Comparison of ENCODE assay signal across 27 cellular contexts in the genomic region with DNA sequence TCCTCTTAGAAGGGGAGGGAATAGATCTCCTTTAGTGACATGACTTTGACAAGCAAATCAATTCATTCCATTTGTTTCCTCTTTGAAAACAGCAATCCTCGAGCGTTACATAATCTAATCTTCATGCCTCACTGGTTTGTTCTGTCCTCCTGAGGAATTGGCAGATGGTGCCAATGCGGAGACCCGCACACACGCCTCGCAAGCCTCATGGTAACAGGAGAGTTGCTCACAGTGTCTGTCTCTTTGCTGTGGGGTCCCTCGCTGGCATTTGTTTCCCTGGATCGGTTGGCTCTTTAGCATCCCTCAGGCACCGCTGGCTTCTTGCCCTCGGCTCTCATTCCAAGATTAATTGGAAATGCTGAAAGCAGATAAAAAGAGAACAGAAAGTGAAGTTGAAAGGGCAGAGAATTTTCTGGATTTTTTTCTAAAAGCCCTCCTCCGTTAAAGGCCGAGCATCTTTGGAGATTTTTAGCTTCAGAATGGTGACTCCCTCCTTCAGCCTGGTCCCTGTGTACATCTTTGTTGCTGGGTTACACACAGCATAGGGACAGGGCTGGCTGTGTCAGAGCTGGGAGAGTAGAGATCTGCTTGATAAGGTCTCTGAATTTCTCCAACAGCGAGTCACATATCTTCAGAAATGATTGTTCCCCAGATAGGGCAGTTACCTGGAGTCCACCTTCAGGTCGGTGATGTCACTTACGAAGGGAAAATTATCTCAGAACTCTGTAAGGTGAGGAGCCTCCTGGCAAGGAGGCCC. TPM values are rescaled to one million over a fixed set of nuclear protein-coding genes. Genes with fewer than 3 reads are reported as not detected.
DNase-seq lines count a peak whose midpoint lies in the region; ATAC-seq and TF ChIP-seq lines count a peak whose summit lies in the region.
"Had no signal": no experiment of that assay in that cellular context is flagged by ENCODE, and none has a peak within 500 bp of the region (broad histone marks: within the 10 kb centered on the region; RNA-seq: fewer than 3 reads in every experiment).

No MANE protein-coding gene starts in this region.

- in situ Hi-C loops in GM23248 (cut with MboI), result no loop called here

- H3K9me2 ChIP-seq in GM23248 (ENCODE audit: insufficient read depth), result no peaks in the 10 kb centered on the region
- H3K9me2 ChIP-seq in SK-N-SH, result no peaks in the 10 kb centered on the region

- H3K4me1 ChIP-seq in GM23248 (ENCODE audit: insufficient read depth), result no peaks in the 10 kb centered on the region
- peaks cover 0 to 11% of the 10 kb centered on the region in 2 experiments; a peak in 1 of 4 replicates for H3K4me1 ChIP-seq in SK-N-SH (ENCODE audit: control insufficient read depth in 1 of 2, insufficient read depth in 2 of 2, low read depth in 1 of 2, low read length in 1 of 2)
- no peaks in the 10 kb centered on the region for H3K4me1 ChIP-seq in trophoblast cell (ENCODE audit: control insufficient read depth in 1 of 2, insufficient read depth in 2 of 2, low read length in 2 of 2)
- H3K4me1 ChIP-seq: sigmoid colon, upper lobe of left lung had no signal

- TF ChIP-seq EP300 in SK-N-SH (IDR thresholded peaks at IDR 0.05; ENCODE audit: borderline replicate concordance in 1 of 2, low read depth in 1 of 2, low read length in 1 of 2), result no peak

- H3K27me3 ChIP-seq in GM23248 (replicated peaks; ENCODE audit: insufficient read depth), result peaks cover 25% of the 10 kb centered on the region; the same call in 1 of the 2 replicates
- no peaks in the 10 kb centered on the region for H3K27me3 ChIP-seq in SK-N-SH (ENCODE audit: insufficient read depth)
- H3K27me3 ChIP-seq in trophoblast cell (ENCODE audit: insufficient read depth, low read length), result no peaks in the 10 kb centered on the region
- H3K27me3 ChIP-seq: brain microvascular endothelial cell, ovary, upper lobe of left lung had no signal

- H2AK5ac ChIP-seq in trophoblast cell (ENCODE audit: low read length), result no peak overlapping the region

- H4K91ac ChIP-seq in trophoblast cell (ENCODE audit: low read depth, low read length), result no peak overlapping the region

- DNase-seq in GM23248 (peak; percentile 17), SK-N-SH (peak; percentile 61), cerebellum (ENCODE audit: low spot score) (peak; percentile 82), trophoblast cell (peak; percentile 80 to 94), SHP77 treated with DMSO at 0.1 percent for 48 hours (lab: John Stamatoyannopoulos, UW) (no peak), NCI-H1417 (lab: John Stamatoyannopoulos, UW) (no peak), glomerular visceral epithelial cell (ENCODE audit: extremely low spot score) (no peak)
- DNase-seq: activated CD4-positive, alpha-beta T cell treated with anti-CD3 and anti-CD28 coated beads, Interleukin-2, amount 10 ng/mL, durations not matched to agents 7 days and 5 days; activated naive CD8-positive, alpha-beta T cell treated with anti-CD3 and anti-CD28 coated beads for 36 hours; brain microvascular endothelial cell; Calu3; cortex of kidney; IMR-90; left cardiac atrium; MM.1S; NCI-H146; NCI-H2227 treated with DMSO at 0.1 percent for 48 hours; NK-92 treated with Interleukin-12 subunit alpha and Interleukin-12 subunit beta, amount 100 ng/mL, for 24 hours; ovary; sigmoid colon; stimulated activated CD4-positive, alpha-beta T cell treated with anti-CD3 and anti-CD28 coated beads, Interleukin-15, amount 100 ng/mL, for 24 hours; stimulated activated CD8-positive, alpha-beta memory T cell treated with anti-CD3 and anti-CD28 coated beads, Interleukin-4, amount 100 ng/mL, for 48 hours; T-helper 2 cell; upper lobe of left lung had no signal

- H3K4me2 ChIP-seq in GM23248 (ENCODE audit: unreplicated experiment) (no peak overlapping the region), SK-N-SH (no peak overlapping the region), trophoblast cell (ENCODE audit: low read length) (no peak overlapping the region)

- no peaks in the 10 kb centered on the region for H3K36me3 ChIP-seq in GM23248 (ENCODE audit: low read depth)
- no peaks in the 10 kb centered on the region for H3K36me3 ChIP-seq in SK-N-SH (replicated peaks in 1 of 2; ENCODE audit: control insufficient read depth in 1 of 2, insufficient read depth in 2 of 2, low read length in 1 of 2)
- H3K36me3 ChIP-seq in trophoblast cell (ENCODE audit: control insufficient read depth in 1 of 2, insufficient read depth in 2 of 2, low read length in 2 of 2), result no peaks in the 10 kb centered on the region
- H3K36me3 ChIP-seq: brain microvascular endothelial cell, ovary, sigmoid colon, upper lobe of left lung had no signal

- no peak overlapping the region for H3K9ac ChIP-seq in GM23248
- no peak overlapping the region for H3K9ac ChIP-seq in SK-N-SH
- H3K9ac ChIP-seq in trophoblast cell (ENCODE audit: low read length), result no peak overlapping the region

- no peak overlapping the region for H2BK12ac ChIP-seq in trophoblast cell (ENCODE audit: low read length)

- H4K20me1 ChIP-seq in GM23248 (ENCODE audit: insufficient read depth) (no peaks in the 10 kb centered on the region), SK-N-SH (ENCODE audit: insufficient read depth) (no peaks in the 10 kb centered on the region)

- 31 to 35% methylated on average over 15 of the region's 15 CpGs for WGBS in GM23248 (ENCODE audit: low coverage in 1 of 2, low lambda C conversion rate in 2 of 2, missing lambda C conversion rate in 2 of 2), 2 experiments
- 39% methylated on average over 15 of the region's 15 CpGs for WGBS in SK-N-SH (ENCODE audit: low lambda C conversion rate)
- no CpG with 5 or more reads among the region's 15 CpGs for WGBS in trophoblast cell (ENCODE audit: extremely low coverage, insufficient coverage, insufficient read length)

- H4K12ac ChIP-seq in trophoblast cell (ENCODE audit: low read depth, low read length), result no peak overlapping the region

- H2BK5ac ChIP-seq in trophoblast cell (ENCODE audit: low read depth, low read length, poor library complexity), result no peak overlapping the region

- no peak overlapping the region for H3K18ac ChIP-seq in trophoblast cell (ENCODE audit: low read length)

- TF ChIP-seq CTCF in SK-N-SH (IDR thresholded peaks at IDR 0.05), result no peak

- no peak for ATAC-seq in GM19397 (IDR thresholded peaks at IDR 0.05; ENCODE audit: unreplicated experiment)
- ATAC-seq: left cardiac atrium; natural killer cell treated with Interleukin-12 subunit alpha and Interleukin-12 subunit beta and Interleukin-15 and Interleukin-18, amount 100 ng/mL, for 72 hours had no signal

- no peak overlapping the region for H3K14ac ChIP-seq in trophoblast cell (ENCODE audit: low read length)

- no peak for TF ChIP-seq RAD21 in SK-N-SH (IDR thresholded peaks at IDR 0.05; ENCODE audit: low read length)

- H3K79me2 ChIP-seq in GM23248 (ENCODE audit: insufficient read depth) (no peaks in the 10 kb centered on the region), SK-N-SH (ENCODE audit: insufficient read depth) (no peaks in the 10 kb centered on the region), trophoblast cell (ENCODE audit: control insufficient read depth, insufficient read depth, low read length, poor library complexity) (no peaks in the 10 kb centered on the region)

- H3K79me1 ChIP-seq in trophoblast cell (ENCODE audit: low read length), result no peaks in the 10 kb centered on the region

- H3F3A ChIP-seq in GM23248 (ENCODE audit: insufficient read depth) (no peaks in the 10 kb centered on the region), SK-N-SH (replicated peaks; ENCODE audit: insufficient read depth) (no peaks in the 10 kb centered on the region)

- no peak overlapping the region for H3K23ac ChIP-seq in trophoblast cell (ENCODE audit: low read length)

- no peak overlapping the region for H2BK120ac ChIP-seq in trophoblast cell (ENCODE audit: insufficient read depth, low read length, poor library complexity)

- CTCF ChIA-PET in SK-N-SH (lab: Yijun Ruan, JAX), result interaction anchor here (0.8 to 12.3 kb wide), 6 partner anchors 10 to 341 kb away, joined by 3 to 94 read pairs (median 4); a partner anchor contains a TSS

- H3K4me3 ChIP-seq in GM23248, result no peak overlapping the region
- no peak overlapping the region for H3K4me3 ChIP-seq in SK-N-SH (ENCODE audit: low read depth in 2 of 2, low read length in 1 of 2)
- H3K4me3 ChIP-seq in trophoblast cell (ENCODE audit: low read depth, low read length), result no peak overlapping the region
- H3K4me3 ChIP-seq: ovary, sigmoid colon, upper lobe of left lung had no signal

- no peaks in the 10 kb centered on the region for H3K9me3 ChIP-seq in GM23248 (ENCODE audit: low read depth)
- no peaks in the 10 kb centered on the region for H3K9me3 ChIP-seq in SK-N-SH
- H3K9me3 ChIP-seq in trophoblast cell (ENCODE audit: insufficient read depth, low read depth, low read length), result peaks cover 2% of the 10 kb centered on the region
- H3K9me3 ChIP-seq: ovary, sigmoid colon, upper lobe of left lung had no signal

- H3K4ac ChIP-seq in trophoblast cell (ENCODE audit: low read depth, low read length), result no peak overlapping the region

- H3K27ac ChIP-seq in GM23248 (no peak overlapping the region), SK-N-SH (ENCODE audit: low read depth in 2 of 2, low read length in 1 of 2) (no peak overlapping the region), trophoblast cell (ENCODE audit: low read depth, low read length) (no peak overlapping the region)
- H3K27ac ChIP-seq: brain microvascular endothelial cell, C4-2B, ovary, sigmoid colon, upper lobe of left lung had no signal

- H2AFZ ChIP-seq in GM23248 (no peak overlapping the region), SK-N-SH (ENCODE audit: low read depth) (no peak overlapping the region), trophoblast cell (ENCODE audit: insufficient read depth, low read length, poor library complexity) (no peak overlapping the region)

- POLR2A ChIA-PET in SK-N-SH (lab: Yijun Ruan, JAX), result no interaction called here

- no peak overlapping the region for H4K8ac ChIP-seq in trophoblast cell (ENCODE audit: low read depth, low read length)

RNA-seq across cellular contexts. Expression of a gene that starts 10.1 kb away (rescaled TPM):
- total RNA-seq in GM23248 (2014; rRNA removed; shearing (Covaris generic)), result not detected in 2 replicates
- polyA plus RNA-seq in GM23248 (2016; fragmentation: Nextera tagmentation; extraction: Ambion mirVana), result not detected in 2 replicates
- 0.08 and 0.21 TPM in 2 replicates for polyA plus RNA-seq in SK-N-SH (2012; rRNA removed)
- 0.12 and 0.18 TPM in 2 replicates for polyA plus RNA-seq in SK-N-SH (2012; cell fraction: cytosol; rRNA removed)
- 0.27 and 0.38 TPM in 2 replicates for polyA plus RNA-seq in SK-N-SH (2012; cell fraction: nucleus; rRNA removed)
- 3.3 TPM for total RNA-seq in cerebellum
- 0.01 and 0.03 TPM in 2 replicates for polyA plus RNA-seq in trophoblast cell (2013)

RNA-seq across cellular contexts. Expression of a gene that starts 49.1 kb away (rescaled TPM):
- 20.1 and 38.9 TPM in 2 replicates for total RNA-seq in GM23248 (2014; rRNA removed; shearing (Covaris generic))
- 63.3 and 68.4 TPM in 2 replicates for polyA plus RNA-seq in GM23248 (2016; fragmentation: Nextera tagmentation; extraction: Ambion mirVana)
- polyA plus RNA-seq in SK-N-SH (2012; rRNA removed), result 129 and 148 TPM in 2 replicates
- 113 and 122 TPM in 2 replicates for polyA plus RNA-seq in SK-N-SH (2012; cell fraction: cytosol; rRNA removed)
- 212 and 233 TPM in 2 replicates for polyA plus RNA-seq in SK-N-SH (2012; cell fraction: nucleus; rRNA removed)
- 29.7 TPM for total RNA-seq in cerebellum
- polyA plus RNA-seq in trophoblast cell (2013), result 21.1 and 21.2 TPM in 2 replicates

RNA-seq across cellular contexts. Expression of a gene that starts 56.6 kb away (rescaled TPM):
- 79.3 and 79.4 TPM in 2 replicates for total RNA-seq in GM23248 (2014; rRNA removed; shearing (Covaris generic))
- 114 and 119 TPM in 2 replicates for polyA plus RNA-seq in GM23248 (2016; fragmentation: Nextera tagmentation; extraction: Ambion mirVana)
- polyA plus RNA-seq in SK-N-SH (2012; rRNA removed), result 23.4 and 27.8 TPM in 2 replicates
- polyA plus RNA-seq in SK-N-SH (2012; cell fraction: cytosol; rRNA removed), result 32.4 and 33.3 TPM in 2 replicates
- polyA plus RNA-seq in SK-N-SH (2012; cell fraction: nucleus; rRNA removed), result 12.2 and 23.2 TPM in 2 replicates
- total RNA-seq in cerebellum, result 46.8 TPM
- polyA plus RNA-seq in trophoblast cell (2013), result 83.1 and 85.1 TPM in 2 replicates

Comparison
In these comparisons a context has a peak if more than half of its experiments do, and no peak if none do; other contexts are left out.
1. DNase-seq: peak in GM23248 (single experiment), SK-N-SH (single experiment), cerebellum (single experiment) and trophoblast cell (2 of 2); none in SHP77 treated with DMSO at 0.1 percent for 48 hours (single experiment), NCI-H1417 (0 of 3) and glomerular visceral epithelial cell (single experiment).